In the genomic region with DNA sequence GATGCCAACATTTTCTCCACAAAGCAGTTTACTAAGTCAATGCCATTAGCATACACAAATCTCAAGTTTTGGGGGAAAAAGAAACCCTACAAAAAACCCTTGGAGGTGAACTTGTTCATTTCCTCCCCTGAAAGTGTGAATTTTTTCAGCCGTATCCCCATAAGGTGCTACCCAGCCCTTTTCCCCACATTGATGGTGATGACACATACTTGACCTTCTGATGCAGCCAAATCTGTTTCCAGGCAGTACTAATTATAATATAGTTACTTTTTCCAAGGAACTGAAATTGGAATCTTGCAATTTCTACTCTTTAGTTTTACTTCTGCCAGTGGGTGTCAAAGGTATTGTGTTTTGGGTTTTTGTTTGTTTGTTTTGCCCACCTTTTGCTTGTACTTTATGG, we compare ENCODE assay signal across 18 cellular contexts.
"Had no signal": no experiment of that assay in that cellular context is flagged by ENCODE, and none has a peak within 500 bp of the region (broad histone marks: within the 10 kb centered on the region; RNA-seq: fewer than 3 reads in every experiment).

No MANE protein-coding gene starts in this region.

- H3K27me3 ChIP-seq: ovary had no signal

- H3K9me2 ChIP-seq: SK-N-SH had no signal

- H3K4me2 ChIP-seq: SK-N-SH had no signal

- DNase-seq: activated CD4-positive, alpha-beta T cell treated with anti-CD3 and anti-CD28 coated beads, Interleukin-2, amount 50 U/mL, for 4 hours; activated naive CD4-positive, alpha-beta T cell treated with Interleukin-2 at 50 U/mL for 16 hours; activated T-cell treated with anti-CD3 and anti-CD28 coated beads for 4 hours; aorta; dermis blood vessel endothelial cell; effector memory CD8-positive, alpha-beta T cell; glutamatergic neuron; left colon; lower lobe of right lung; midbrain; ovary; SK-N-SH; stimulated activated CD4-positive, alpha-beta T cell treated with anti-CD3 and anti-CD28 coated beads, Interleukin-15, amount 100 ng/mL, for 24 hours; stimulated activated CD4-positive, alpha-beta T cell treated with anti-CD3 and anti-CD28 coated beads, Interleukin-4, amount 100 ng/mL, for 1 hour; stimulated activated naive B cell treated with anti-CD40 and anti-IgM and Interleukin-4, amounts not matched to agents 10 μg/mL and 1 μg/mL and 100 μg/mL, for 72 hours; T-cell; T-helper 9 cell had no signal

- H3K36me3 ChIP-seq: lower lobe of right lung, ovary had no signal

- H3K9ac ChIP-seq: SK-N-SH had no signal

- H3K4me1 ChIP-seq: lower lobe of right lung had no signal

- H3K9me3 ChIP-seq: lower lobe of right lung, ovary, SK-N-SH had no signal

- H3K4me3 ChIP-seq: lower lobe of right lung, ovary had no signal

- ATAC-seq: activated CD4-positive, CD25-positive, alpha-beta regulatory T cell treated with anti-CD3 and anti-CD28 coated beads, Interleukin-2, amount 50 U/mL, for 24 hours; effector memory CD8-positive, alpha-beta T cell; left colon; lower lobe of right lung; stimulated activated naive B cell treated with anti-CD40 and anti-IgM and Interleukin-4, amounts not matched to agents 10 μg/mL and 1 μg/mL and 100 μg/mL, for 72 hours; T-cell had no signal

- H3K27ac ChIP-seq: lower lobe of right lung, ovary had no signal
